Comparison of ENCODE assay signal across 40 cellular contexts in the genomic region with DNA sequence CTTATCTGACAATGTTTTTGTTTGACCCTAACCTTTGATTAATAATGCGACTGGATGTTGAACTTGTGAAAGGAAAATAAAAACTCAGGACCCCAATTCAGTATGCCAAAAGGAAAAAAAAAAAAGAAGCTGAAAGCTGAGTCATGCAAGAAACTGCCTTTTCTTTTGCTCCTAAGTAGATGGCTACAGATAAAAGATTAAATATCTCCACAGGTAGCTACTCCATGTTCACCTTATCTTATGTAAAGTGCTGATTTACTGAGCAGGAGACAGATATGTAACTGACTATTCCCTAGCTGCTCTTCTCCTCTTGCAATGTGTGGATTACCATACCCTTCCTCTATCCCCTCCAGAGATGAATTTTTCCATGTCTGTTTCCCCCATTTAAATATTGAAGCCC. TPM values are rescaled to one million over a fixed set of nuclear protein-coding genes. Genes with fewer than 3 reads are reported as not detected.
"Had no signal": no experiment of that assay in that cellular context is flagged by ENCODE, and none has a peak within 500 bp of the region (broad histone marks: within the 10 kb centered on the region; RNA-seq: fewer than 3 reads in every experiment).

No MANE protein-coding gene starts in this region.

- H3K27ac Mint-ChIP-seq: activated CD4-positive, alpha-beta memory T cell treated with anti-CD3 and anti-CD28 coated beads for 36 hours; activated CD4-positive, alpha-beta T cell treated with anti-CD3 and anti-CD28 coated beads, Interleukin-2, amount 10 ng/mL, durations not matched to agents 24 days and 14 days; activated CD8-positive, alpha-beta memory T cell treated with anti-CD3 and anti-CD28 coated beads, Interleukin-2, amount 10 ng/mL, durations not matched to agents 7 days and 5 days; activated CD8-positive, alpha-beta T cell treated with anti-CD3 and anti-CD28 coated beads, Interleukin-2, amount 10 ng/mL, durations not matched to agents 7 days and 5 days; activated naive CD4-positive, alpha-beta T cell treated with anti-CD3 and anti-CD28 coated beads for 36 hours; activated naive CD4-positive, alpha-beta T cell treated with anti-CD3 and anti-CD28 coated beads, Interleukin-2, amount 50 U/mL, for 24 hours; activated naive CD8-positive, alpha-beta T cell treated with anti-CD3 and anti-CD28 coated beads for 36 hours; activated naive CD8-positive, alpha-beta T cell treated with anti-CD3 and anti-CD28 coated beads, Interleukin-2, amount 50 U/mL, for 24 hours; activated T-helper 1 cell treated with anti-CD3 and anti-CD28 coated beads, Interleukin-12 subunit alpha, Interleukin-12 subunit beta, Interleukin-2, Interleukin-4 antibody, amounts not matched to agents 30 ng/mL and 10 ng/mL and 1 ng/mL, durations not matched to agents 14 hours and 24 hours and 36 hours; activated T-helper 2 cell treated with anti-CD3 and anti-CD28 coated beads, Interferon-gamma antibody, Interleukin-2, Interleukin-4, amounts not matched to agents 10 μg/mL and 5 μg/mL and 100 μg/mL, durations not matched to agents 14 hours and 24 hours and 36 hours; WTC11 had no signal

- H3K4me1 Mint-ChIP-seq: activated CD4-positive, alpha-beta T cell treated with anti-CD3 and anti-CD28 coated beads, Interleukin-2, amount 10 ng/mL, durations not matched to agents 24 days and 14 days; activated CD8-positive, alpha-beta memory T cell treated with anti-CD3 and anti-CD28 coated beads, Interleukin-2, amount 10 ng/mL, durations not matched to agents 7 days and 5 days had no signal

- H3K36me3 Mint-ChIP-seq: activated CD4-positive, alpha-beta memory T cell treated with anti-CD3 and anti-CD28 coated beads for 36 hours; activated CD8-positive, alpha-beta memory T cell treated with anti-CD3 and anti-CD28 coated beads, Interleukin-2, amount 10 ng/mL, durations not matched to agents 7 days and 5 days; activated naive CD4-positive, alpha-beta T cell treated with anti-CD3 and anti-CD28 coated beads, Interleukin-2, amount 50 U/mL, for 24 hours; activated naive CD8-positive, alpha-beta T cell treated with anti-CD3 and anti-CD28 coated beads for 36 hours; WTC11 had no signal

- H3K4me1 ChIP-seq: esophagus squamous epithelium, gastroesophageal sphincter had no signal

- H3K27ac ChIP-seq: adrenal gland, body of pancreas, epithelial cell of prostate, esophagus squamous epithelium, gastroesophageal sphincter, VCaP had no signal

- H3K4me3 ChIP-seq: adrenal gland, body of pancreas, esophagus squamous epithelium, gastroesophageal sphincter had no signal

- H3K4me3 Mint-ChIP-seq: activated CD4-positive, alpha-beta memory T cell treated with anti-CD3 and anti-CD28 coated beads for 36 hours; activated CD4-positive, alpha-beta T cell treated with anti-CD3 and anti-CD28 coated beads, Interleukin-2, amount 10 ng/mL, durations not matched to agents 24 days and 14 days; activated CD8-positive, alpha-beta memory T cell treated with anti-CD3 and anti-CD28 coated beads, Interleukin-2, amount 10 ng/mL, durations not matched to agents 7 days and 5 days; activated CD8-positive, alpha-beta T cell treated with anti-CD3 and anti-CD28 coated beads, Interleukin-2, amount 10 ng/mL, durations not matched to agents 7 days and 5 days; activated naive CD4-positive, alpha-beta T cell treated with anti-CD3 and anti-CD28 coated beads for 36 hours; activated naive CD4-positive, alpha-beta T cell treated with anti-CD3 and anti-CD28 coated beads, Interleukin-2, amount 50 U/mL, for 24 hours; activated naive CD8-positive, alpha-beta T cell treated with anti-CD3 and anti-CD28 coated beads for 36 hours; activated naive CD8-positive, alpha-beta T cell treated with anti-CD3 and anti-CD28 coated beads, Interleukin-2, amount 50 U/mL, for 24 hours; activated T-helper 1 cell treated with anti-CD3 and anti-CD28 coated beads, Interleukin-12 subunit alpha, Interleukin-12 subunit beta, Interleukin-2, Interleukin-4 antibody, amounts not matched to agents 30 ng/mL and 10 ng/mL and 1 ng/mL, durations not matched to agents 14 hours and 24 hours and 36 hours; WTC11 had no signal

- H3K9me3 ChIP-seq: adrenal gland, body of pancreas, esophagus squamous epithelium, gastroesophageal sphincter had no signal

- H3K27me3 ChIP-seq: adrenal gland, body of pancreas had no signal

- H3K9me3 Mint-ChIP-seq: activated CD4-positive, alpha-beta memory T cell treated with anti-CD3 and anti-CD28 coated beads for 36 hours; activated CD4-positive, alpha-beta T cell treated with anti-CD3 and anti-CD28 coated beads, Interleukin-2, amount 10 ng/mL, durations not matched to agents 24 days and 14 days; activated naive CD4-positive, alpha-beta T cell treated with anti-CD3 and anti-CD28 coated beads for 36 hours; activated naive CD4-positive, alpha-beta T cell treated with anti-CD3 and anti-CD28 coated beads, Interleukin-2, amount 50 U/mL, for 24 hours; activated naive CD8-positive, alpha-beta T cell treated with anti-CD3 and anti-CD28 coated beads for 36 hours; activated naive CD8-positive, alpha-beta T cell treated with anti-CD3 and anti-CD28 coated beads, Interleukin-2, amount 50 U/mL, for 24 hours; activated T-helper 1 cell treated with anti-CD3 and anti-CD28 coated beads, Interleukin-12 subunit alpha, Interleukin-12 subunit beta, Interleukin-2, Interleukin-4 antibody, amounts not matched to agents 30 ng/mL and 10 ng/mL and 1 ng/mL, durations not matched to agents 14 hours and 24 hours and 36 hours; activated T-helper 2 cell treated with anti-CD3 and anti-CD28 coated beads, Interferon-gamma antibody, Interleukin-2, Interleukin-4, amounts not matched to agents 10 μg/mL and 5 μg/mL and 100 μg/mL, durations not matched to agents 14 hours and 24 hours and 36 hours; WTC11 had no signal

- DNase-seq: activated CD4-positive, alpha-beta memory T cell treated with anti-CD3 and anti-CD28 coated beads for 36 hours; activated CD4-positive, alpha-beta T cell treated with anti-CD3 and anti-CD28 coated beads, Interleukin-2, amount 10 ng/mL, durations not matched to agents 24 days and 14 days; activated CD8-positive, alpha-beta memory T cell treated with anti-CD3 and anti-CD28 coated beads, Interleukin-2, amount 10 ng/mL, durations not matched to agents 7 days and 5 days; activated CD8-positive, alpha-beta memory T cell treated with anti-CD3 and anti-CD28 coated beads, Interleukin-2, amount 50 U/mL, for 4 hours; activated CD8-positive, alpha-beta T cell treated with anti-CD3 and anti-CD28 coated beads, Interleukin-2, amount 10 ng/mL, durations not matched to agents 7 days and 5 days; activated effector memory CD4-positive, alpha-beta T cell treated with anti-CD3 and anti-CD28 coated beads, Interleukin-2, amount 50 U/mL, for 16 hours; activated naive CD4-positive, alpha-beta T cell treated with anti-CD3 and anti-CD28 coated beads for 36 hours; activated naive CD8-positive, alpha-beta T cell treated with anti-CD3 and anti-CD28 coated beads for 36 hours; activated naive CD8-positive, alpha-beta T cell treated with anti-CD3 and anti-CD28 coated beads, Interleukin-2, amount 50 U/mL, for 24 hours; activated T-cell treated with anti-CD3 and anti-CD28 coated beads, Interleukin-2, amount 50 U/mL, for 1 hour; activated T-cell treated with anti-CD3 and anti-CD28 coated beads, Interleukin-2, amount 50 U/mL, for 48 hours; adrenal gland; amygdala; aorta; body of pancreas; caudate nucleus; effector CD8-positive, alpha-beta T cell; esophagus squamous epithelium; foreskin melanocyte; head of caudate nucleus; T-helper 2 cell had no signal

- FAIRE-seq: colon, endometrium, endothelial cell of umbilical vein had no signal

- H3K36me3 ChIP-seq: adrenal gland, esophagus squamous epithelium, gastroesophageal sphincter had no signal

- H3K27me3 Mint-ChIP-seq: activated naive CD8-positive, alpha-beta T cell treated with anti-CD3 and anti-CD28 coated beads for 36 hours had no signal

- ATAC-seq: activated CD4-positive, CD25-positive, alpha-beta regulatory T cell treated with anti-CD3 and anti-CD28 coated beads, Interleukin-2, amount 50 U/mL, for 24 hours; activated CD8-positive, alpha-beta memory T cell treated with anti-CD3 and anti-CD28 coated beads, Interleukin-2, amount 10 ng/mL, durations not matched to agents 7 days and 5 days; activated CD8-positive, alpha-beta T cell treated with anti-CD3 and anti-CD28 coated beads, Interleukin-2, amount 10 ng/mL, durations not matched to agents 7 days and 5 days; activated naive CD8-positive, alpha-beta T cell treated with anti-CD3 and anti-CD28 coated beads, Interleukin-2, amount 50 U/mL, for 24 hours; body of pancreas; gastroesophageal sphincter; WTC11 had no signal

RNA-seq across cellular contexts. Expression of gene TCL1B, which starts 30.8 kb away (rescaled TPM):
- total RNA-seq: activated CD4-positive, alpha-beta memory T cell treated with anti-CD3 and anti-CD28 coated beads for 36 hours; activated CD4-positive, alpha-beta T cell treated with anti-CD3 and anti-CD28 coated beads, Interleukin-2, amount 10 ng/mL, durations not matched to agents 24 days and 14 days; activated CD8-positive, alpha-beta memory T cell treated with anti-CD3 and anti-CD28 coated beads for 36 hours; activated CD8-positive, alpha-beta memory T cell treated with anti-CD3 and anti-CD28 coated beads, Interleukin-2, amount 10 ng/mL, durations not matched to agents 7 days and 5 days; activated CD8-positive, alpha-beta T cell treated with anti-CD3 and anti-CD28 coated beads, Interleukin-2, amount 10 ng/mL, durations not matched to agents 7 days and 5 days; activated naive CD4-positive, alpha-beta T cell treated with anti-CD3 and anti-CD28 coated beads for 36 hours; activated naive CD8-positive, alpha-beta T cell treated with anti-CD3 and anti-CD28 coated beads for 36 hours; activated T-helper 1 cell treated with anti-CD3 and anti-CD28 coated beads, Interleukin-12 subunit alpha, Interleukin-12 subunit beta, Interleukin-2, Interleukin-4 antibody, amounts not matched to agents 30 ng/mL and 10 ng/mL and 1 ng/mL, durations not matched to agents 14 hours and 24 hours and 36 hours; activated T-helper 2 cell treated with anti-CD3 and anti-CD28 coated beads, Interferon-gamma antibody, Interleukin-2, Interleukin-4, amounts not matched to agents 10 μg/mL and 5 μg/mL and 100 μg/mL, durations not matched to agents 14 hours and 24 hours and 36 hours; adrenal gland; aorta; body of pancreas; chondrocyte; dermis microvascular lymphatic vessel endothelial cell; endothelial cell of umbilical vein; esophagus squamous epithelium; fibroblast of lung; fibroblast of villous mesenchyme; gastroesophageal sphincter; glomerular endothelial cell; T-helper 1 cell treated with Interleukin-12 subunit alpha and Interleukin-12 subunit beta and Interleukin-4 antibody, amounts not matched to agents 30 ng/mL and 1 ng/mL, for 36 hours had no signal
- polyA plus RNA-seq: aorta, endothelial cell of umbilical vein, esophagus, fibroblast of lung had no signal

RNA-seq across cellular contexts. Expression of gene TCL1A, which starts 58.5 kb away (rescaled TPM):
- total RNA-seq: activated CD4-positive, alpha-beta memory T cell treated with anti-CD3 and anti-CD28 coated beads for 36 hours; activated CD4-positive, alpha-beta T cell treated with anti-CD3 and anti-CD28 coated beads, Interleukin-2, amount 10 ng/mL, durations not matched to agents 24 days and 14 days; activated CD8-positive, alpha-beta memory T cell treated with anti-CD3 and anti-CD28 coated beads for 36 hours; activated CD8-positive, alpha-beta memory T cell treated with anti-CD3 and anti-CD28 coated beads, Interleukin-2, amount 10 ng/mL, durations not matched to agents 7 days and 5 days; activated CD8-positive, alpha-beta T cell treated with anti-CD3 and anti-CD28 coated beads, Interleukin-2, amount 10 ng/mL, durations not matched to agents 7 days and 5 days; activated naive CD4-positive, alpha-beta T cell treated with anti-CD3 and anti-CD28 coated beads for 36 hours; activated T-helper 1 cell treated with anti-CD3 and anti-CD28 coated beads, Interleukin-12 subunit alpha, Interleukin-12 subunit beta, Interleukin-2, Interleukin-4 antibody, amounts not matched to agents 30 ng/mL and 10 ng/mL and 1 ng/mL, durations not matched to agents 14 hours and 24 hours and 36 hours; activated T-helper 2 cell treated with anti-CD3 and anti-CD28 coated beads, Interferon-gamma antibody, Interleukin-2, Interleukin-4, amounts not matched to agents 10 μg/mL and 5 μg/mL and 100 μg/mL, durations not matched to agents 14 hours and 24 hours and 36 hours; aorta; body of pancreas; chondrocyte; dermis microvascular lymphatic vessel endothelial cell; endothelial cell of umbilical vein; esophagus squamous epithelium; fibroblast of lung; fibroblast of villous mesenchyme; gastroesophageal sphincter; glomerular endothelial cell; T-helper 1 cell treated with Interleukin-12 subunit alpha and Interleukin-12 subunit beta and Interleukin-4 antibody, amounts not matched to agents 30 ng/mL and 1 ng/mL, for 36 hours had no signal
- polyA plus RNA-seq: adrenal gland, aorta, endothelial cell of umbilical vein, esophagus, fibroblast of lung had no signal
